In genomic region chr18:48930926-48931325, GRCh38 we compare ENCODE assay signal across 11 cellular contexts. TPM values are rescaled to one million over a fixed set of nuclear protein-coding genes. Genes with fewer than 3 reads are reported as not detected.
DNase-seq lines count a peak whose midpoint lies in the region; ATAC-seq and TF ChIP-seq lines count a peak whose summit lies in the region.
"Had no signal": no experiment of that assay in that cellular context is flagged by ENCODE, and none has a peak within 500 bp of the region (broad histone marks: within the 10 kb centered on the region; RNA-seq: fewer than 3 reads in every experiment).

No MANE protein-coding gene starts in this region.

- no peaks in the 10 kb centered on the region for H3K27me3 Mint-ChIP-seq in Caco-2 (ENCODE audit: insufficient read depth, unreplicated experiment)

- H3K9ac ChIP-seq in rectal smooth muscle tissue (ENCODE audit: low read length) = no peak overlapping the region

- POLR2A ChIA-PET in Caco-2 (lab: Charles Lee) = no interaction called here

- H3K36me3 ChIP-seq in Caco-2 (ENCODE audit: control insufficient read depth, insufficient read depth, low read length) (no peaks in the 10 kb centered on the region), SJSA1 (peaks cover 69% of the 10 kb centered on the region), rectal smooth muscle tissue (ENCODE audit: control insufficient read depth, insufficient read depth, low read length) (no peaks in the 10 kb centered on the region)

- peaks cover 36% of the 10 kb centered on the region for H3K4me1 Mint-ChIP-seq in Caco-2 (ENCODE audit: low read depth, unreplicated experiment)

- peak overlapping the region; percentile 47 for H3K27ac ChIP-seq in SJSA1
- H3K27ac ChIP-seq in rectal smooth muscle tissue (ENCODE audit: low read depth, low read length) = peak overlapping the region; percentile 91

- H3K4me3 Mint-ChIP-seq in Caco-2 (ENCODE audit: unreplicated experiment) = peak overlapping the region; percentile 54

- peaks cover 41% of the 10 kb centered on the region for H3K4me1 ChIP-seq in Caco-2
- peaks cover 94% of the 10 kb centered on the region for H3K4me1 ChIP-seq in SJSA1 (replicated peaks)
- H3K4me1 ChIP-seq in rectal smooth muscle tissue (ENCODE audit: control insufficient read depth, insufficient read depth, low read length) = peaks cover 70% of the 10 kb centered on the region

- ATAC-seq in HG02623 (IDR thresholded peaks at IDR 0.05; ENCODE audit: unreplicated experiment) (no peak), HG02610 (IDR thresholded peaks at IDR 0.05; ENCODE audit: unreplicated experiment) (no peak), GM19463 (IDR thresholded peaks at IDR 0.05; ENCODE audit: unreplicated experiment) (no peak)

- no peaks in the 10 kb centered on the region for H3K9me3 ChIP-seq in Caco-2
- no peaks in the 10 kb centered on the region for H3K9me3 ChIP-seq in SJSA1 (replicated peaks)

- no peak for TF ChIP-seq CTCF in Caco-2 (IDR thresholded peaks at IDR 0.05; ENCODE audit: insufficient read depth in 1 of 2, low read depth in 1 of 2, low read length in 1 of 2, severe bottlenecking in 1 of 2, unreplicated experiment in 1 of 2)
- no peak for TF ChIP-seq CTCF in fibroblast of pulmonary artery (IDR thresholded peaks at IDR 0.05; ENCODE audit: low read length, missing control alignments)

- intact Hi-C loops in Caco-2 (cut with micrococcal nuclease; ENCODE audit: unreplicated experiment) = loop anchor here (1.0 kb wide), 2 partner anchors 11 to 17 kb away; no protein-coding TSS in a partner anchor

- no peaks in the 10 kb centered on the region for H3K9me3 Mint-ChIP-seq in Caco-2 (ENCODE audit: unreplicated experiment)

- no peak overlapping the region for H3K4me3 ChIP-seq in Caco-2 (ENCODE audit: low read depth, low read length)
- H3K4me3 ChIP-seq in SJSA1 = no peak overlapping the region
- no peak overlapping the region for H3K4me3 ChIP-seq in fibroblast of pulmonary artery (replicated peaks; ENCODE audit: low read depth, low read length)
- H3K4me3 ChIP-seq in rectal smooth muscle tissue (ENCODE audit: low read length) = peak overlapping the region; percentile 47

- peak overlapping the region; percentile 94 for H3K27ac Mint-ChIP-seq in Caco-2 (ENCODE audit: unreplicated experiment)

- CTCF ChIA-PET in Caco-2 (lab: Charles Lee) = interaction anchor here (0.6 kb wide), 1 partner anchor 43 kb away, joined by 3 read pairs; no protein-coding TSS in a partner anchor

- BruUV-seq in Caco-2 (replicated peaks; lab: Mats Ljungman, UMichigan) = no TSS peak

- H3K36me3 Mint-ChIP-seq in Caco-2 (ENCODE audit: insufficient read depth, unreplicated experiment) = peaks cover 28% of the 10 kb centered on the region

- H3K27me3 ChIP-seq in Caco-2 (replicated peaks; ENCODE audit: control insufficient read depth, insufficient read depth, low read length) = no peaks in the 10 kb centered on the region
- no peaks in the 10 kb centered on the region for H3K27me3 ChIP-seq in SJSA1 (replicated peaks)
- no peaks in the 10 kb centered on the region for H3K27me3 ChIP-seq in rectal smooth muscle tissue (ENCODE audit: control insufficient read depth, insufficient read depth, low read length)

- DNase-seq in Caco-2 (no peak), SJSA1 (ENCODE audit: low read depth in 1 of 2, low spot score in 2 of 2) (no peak), fibroblast of pulmonary artery (ENCODE audit: low read depth) (peak; percentile 11), SIG-M5 (lab: John Stamatoyannopoulos, UW) (no peak)
- DNase-seq: activated CD4-positive, alpha-beta T cell treated with anti-CD3 and anti-CD28 coated beads, Interleukin-2, amount 50 U/mL, for 4 hours; DMS79 treated with DMSO at 0.1 percent for 48 hours; NCI-H1930 had no signal

RNA-seq across cellular contexts. Expression of gene SMAD7, which starts 19.8 kb away (rescaled TPM):
- 9.3 and 9.5 TPM in 2 replicates for total RNA-seq in Caco-2 (2022)
- total RNA-seq in SJSA1 (2014; rRNA removed; shearing (Covaris generic)) = 52.2 and 64.5 TPM in 2 replicates
